ENCODE assay signal across 2 cellular contexts in genomic region chr5:173627860-173628392, GRCh38.
TF ChIP-seq lines count a peak whose summit lies in the region.

No MANE protein-coding gene starts in this region.

TF ChIP-seq in H1, 55 proteins besides CTCF, POLR2A, EP300 and RAD21:
- TF ChIP-seq SP1 (IDR thresholded peaks at IDR 0.05; ENCODE audit: low read depth, low read length) (0 out of 2 replicates have a peak, but pooled peaks have one; percentile 5), MAFK (IDR thresholded peaks at IDR 0.05; ENCODE audit: low read depth, low read length) (peak; percentile 99), NANOG (IDR thresholded peaks at IDR 0.05; ENCODE audit: insufficient read depth, low read depth, low read length, poor library complexity, severe bottlenecking) (no peak), SIN3A (conservative IDR thresholded peaks at IDR 0.05 in 1 of 2, IDR thresholded peaks at IDR 0.05 in 1 of 2; ENCODE audit: low read depth in 1 of 2, low read length in 2 of 2) (peak; percentile 60 to 70; a peak in 1 of 4 replicates), GABPA (IDR thresholded peaks at IDR 0.05; ENCODE audit: borderline replicate concordance, insufficient read depth, low read length) (no peak), TEAD4 (IDR thresholded peaks at IDR 0.05; ENCODE audit: low read depth, low read length) (peak; percentile 63; the same call in 1 of the 2 replicates), NRF1 (IDR thresholded peaks at IDR 0.05; ENCODE audit: low read depth, low read length) (no peak), ASH2L (IDR thresholded peaks at IDR 0.05; ENCODE audit: low read length) (peak; percentile 68), TCF12 (IDR thresholded peaks at IDR 0.05; ENCODE audit: low read depth, low read length) (peak; percentile 40; the same call in 1 of the 2 replicates), SIX5 (IDR thresholded peaks at IDR 0.05; ENCODE audit: low read depth, low read length) (no peak), CHD7 (IDR thresholded peaks at IDR 0.05; ENCODE audit: insufficient replicate concordance, low read length) (no peak)

TF ChIP-seq in liver, 16 proteins besides CTCF, POLR2A, EP300 and RAD21:
- TF ChIP-seq FOXA1 (IDR thresholded peaks at IDR 0.05) (no peak), NR2F2 (IDR thresholded peaks at IDR 0.05) (peak; percentile 63), ZBTB33 (IDR thresholded peaks at IDR 0.05) (no peak), RXRA (IDR thresholded peaks at IDR 0.05) (peak; percentile 58 to 64), FOXA2 (IDR thresholded peaks at IDR 0.05) (no peak), EGR1 (IDR thresholded peaks at IDR 0.05; ENCODE audit: low read depth in 2 of 2) (no peak), HNF4A (conservative IDR thresholded peaks at IDR 0.05) (peak; percentile 55 to 68), SP1 (IDR thresholded peaks at IDR 0.05) (peak; percentile 71), TAF1 (conservative IDR thresholded peaks at IDR 0.05) (no peak), ATF3 (IDR thresholded peaks at IDR 0.05) (no peak), HNF4G (IDR thresholded peaks at IDR 0.05) (peak; percentile 29), GABPA (IDR thresholded peaks at IDR 0.05 in 1 of 2, conservative IDR thresholded peaks at IDR 0.05 in 1 of 2) (peak in 1 of 2 donors; percentile 50), MAX (IDR thresholded peaks at IDR 0.05) (no peak), YY1 (IDR thresholded peaks at IDR 0.05) (no peak), REST (IDR thresholded peaks at IDR 0.05) (peak; percentile 27), JUND (IDR thresholded peaks at IDR 0.05) (no peak)
